8 cellular contexts compared by ENCODE assay signal in genomic region chr22:41822289-41823057, GRCh38. TPM values are rescaled to one million over a fixed set of nuclear protein-coding genes. Genes with fewer than 3 reads are reported as not detected.
DNase-seq lines count a peak whose midpoint lies in the region; ATAC-seq and TF ChIP-seq lines count a peak whose summit lies in the region.

No MANE protein-coding gene starts in this region.

- H3K9me3 Mint-ChIP-seq in T-cell: no peaks in the 10 kb centered on the region

- H3K27me3 Mint-ChIP-seq in T-cell: no peaks in the 10 kb centered on the region

- ATAC-seq in T-cell (replicated peaks in 1 of 4) (peak; percentile 64 to 91 (median 88)), HG02852 (IDR thresholded peaks at IDR 0.05; ENCODE audit: unreplicated experiment) (no peak)

- H3K36me3 Mint-ChIP-seq in T-cell: peaks cover 27% of the 10 kb centered on the region

- no peak overlapping the region for H3K4me3 ChIP-seq in LNCaP clone FGC (ENCODE audit: low read depth, low read length)
- H3K4me3 ChIP-seq in vagina: no peak overlapping the region

- TF ChIP-seq POLR2A in vagina (IDR thresholded peaks at IDR 0.05): no peak

- H3K27ac Mint-ChIP-seq in T-cell: peak overlapping the region; percentile 62 to 71

- POLR2A ChIA-PET in T-cell (lab: Charles Lee): interaction anchor here in 1 of 2 donors (0.6 kb wide), 1 partner anchor 42 kb away, joined by 5 read pairs; no protein-coding TSS in a partner anchor

- peaks cover 15% of the 10 kb centered on the region for H3K4me1 ChIP-seq in vagina

- peaks cover 11 to 17% (median 14%) of the 10 kb centered on the region in 3 donors for H3K4me1 Mint-ChIP-seq in T-cell

- intact Hi-C loops in vagina (cut with DNase I): loop anchor here (10.0 kb wide), 1 partner anchor 122 kb away; the partner anchor contains the start of gene CENPM

- H3K27me3 ChIP-seq in vagina: no peaks in the 10 kb centered on the region

- no peaks in the 10 kb centered on the region for H3K36me3 ChIP-seq in vagina

- H3K4me3 Mint-ChIP-seq in T-cell: no peak overlapping the region

- H3K27ac ChIP-seq in vagina: no peak overlapping the region

- peak; percentile 52 for DNase-seq in NOMO-1 treated with DMSO at 0.1 percent for 48 hours (lab: John Stamatoyannopoulos, UW; ENCODE audit: unreplicated experiment)
- no peak for DNase-seq in NOMO-1 treated with dmso at 0.1 percent for 144 hours (lab: John Stamatoyannopoulos, UW; ENCODE audit: unreplicated experiment)
- peak; percentile 50 for DNase-seq in LNCaP clone FGC (ENCODE audit: low read depth)
- DNase-seq in T-cell: peak in 13 of 34 experiments; percentile 3 to 49 (median 25)
- peak; percentile 71 for DNase-seq in central memory CD4-positive, alpha-beta T cell
- DNase-seq in lung microvascular endothelial cell (ENCODE audit: low read depth in 2 of 2): peak; percentile 70 to 78
- DNase-seq in vagina (ENCODE audit: extremely low spot score in 2 of 2): no peak

- no peaks in the 10 kb centered on the region for H3K9me3 ChIP-seq in vagina

- TF ChIP-seq CTCF in LNCaP clone FGC (IDR thresholded peaks at IDR 0.05; ENCODE audit: control insufficient read depth, extremely low read depth, insufficient read depth) (peak; percentile 46), vagina (IDR thresholded peaks at IDR 0.05) (peak in 2 of 3 experiments; percentile 42 to 45)

- CTCF ChIA-PET in T-cell (lab: Charles Lee): interaction anchor here (0.6 to 1.9 kb wide), 13 partner anchors 8 to 486 kb away, joined by 3 to 10 read pairs (median 3); partner anchors contain the start of genes SREBF2 (in 1 of the 2) and TNFRSF13C (in 1 of the 2)

RNA-seq across cellular contexts. Expression of gene SREBF2, which starts 10.4 kb away (rescaled TPM):
- total RNA-seq in T-cell (100 to 1,000 TPM in 3 of 5 donors, 10 to 100 TPM in 2; 71.9 to 128 (median 112) TPM), lung microvascular endothelial cell (36.4 and 47.2 TPM in 2 replicates), vagina (98.0 TPM)

RNA-seq across cellular contexts. Expression of gene CCDC134, which starts 22.0 kb away (rescaled TPM):
- total RNA-seq in T-cell: 10 to 100 TPM; 14.4 to 21.7 (median 16.7) TPM
- total RNA-seq in lung microvascular endothelial cell: 2.4 and 4.8 TPM in 2 replicates
- 8.8 TPM for total RNA-seq in vagina

Comparison
In these comparisons a context has a peak if more than half of its experiments do, and no peak if none do; other contexts are left out.
1. DNase-seq: peak in NOMO-1 treated with DMSO at 0.1 percent for 48 hours (single experiment), LNCaP clone FGC (single experiment), central memory CD4-positive, alpha-beta T cell (single experiment) and lung microvascular endothelial cell (2 of 2); none in NOMO-1 treated with dmso at 0.1 percent for 144 hours (single experiment) and vagina (0 of 2).